Comparison of ENCODE assay signal across 9 cellular contexts in genomic region chr20:53586640-53587039, GRCh38. TPM values are rescaled to one million over a fixed set of nuclear protein-coding genes. Genes with fewer than 3 reads are reported as not detected.
DNase-seq lines count a peak whose midpoint lies in the region; ATAC-seq and TF ChIP-seq lines count a peak whose summit lies in the region.
"Had no signal": no experiment of that assay in that cellular context is flagged by ENCODE, and none has a peak within 500 bp of the region (broad histone marks: within the 10 kb centered on the region; RNA-seq: fewer than 3 reads in every experiment).

No MANE protein-coding gene starts in this region.

- POLR2A ChIA-PET in GM10248 (lab: Yijun Ruan, JAX): no interaction called here

- TF ChIP-seq CTCF in GM12865 (IDR thresholded peaks at IDR 0.05; ENCODE audit: insufficient read depth, low read depth, low read length, missing control alignments) (no peak), OCI-LY1 (IDR thresholded peaks at IDR 0.05; ENCODE audit: low read length) (no peak), prostate gland (IDR thresholded peaks at IDR 0.05) (no peak), GM10248 (IDR thresholded peaks at IDR 0.05; ENCODE audit: control extremely low read depth, extremely low read depth, low read depth, missing control alignments) (no peak)

- peaks cover 100% of the 10 kb centered on the region for H3K79me2 ChIP-seq in OCI-LY1 (ENCODE audit: insufficient read depth, low read length)

- peak overlapping the region; percentile 81 for H3K27ac ChIP-seq in OCI-LY1 (ENCODE audit: low read depth, low read length, poor library complexity, severe bottlenecking)
- peak overlapping the region; percentile 32 to 60 for H3K27ac ChIP-seq in prostate gland

- peaks cover 15% of the 10 kb centered on the region; the same call in 1 of the 2 replicates for H3K36me3 ChIP-seq in OCI-LY1 (ENCODE audit: insufficient read depth, low read length)
- peaks cover 0 to 6% of the 10 kb centered on the region in 2 donors for H3K36me3 ChIP-seq in prostate gland

- no peaks in the 10 kb centered on the region for H3K9me2 ChIP-seq in OCI-LY1 (ENCODE audit: low read depth, low read length)

- H4K20me1 ChIP-seq in OCI-LY1 (ENCODE audit: insufficient read depth, low read length): no peaks in the 10 kb centered on the region

- DNase-seq in GM12865 (ENCODE audit: low read depth): no peak
- DNase-seq in central memory CD8-positive, alpha-beta T cell (ENCODE audit: low spot score in 2 of 2): no peak
- no peak for DNase-seq in prostate gland (ENCODE audit: low spot score)
- DNase-seq in GM10248 (ENCODE audit: extremely low spot score): no peak
- DNase-seq in NCI-H128 (lab: John Stamatoyannopoulos, UW; ENCODE audit: unreplicated experiment): no peak
- no peak for DNase-seq in SKM-1 (lab: John Stamatoyannopoulos, UW; ENCODE audit: unreplicated experiment)
- DNase-seq: NCI-H1930 had no signal

- H3K27ac Mint-ChIP-seq in central memory CD8-positive, alpha-beta T cell (ENCODE audit: low read depth): peak overlapping the region; percentile 91

- H3K36me3 Mint-ChIP-seq in central memory CD8-positive, alpha-beta T cell (ENCODE audit: insufficient read depth): peaks cover 19% of the 10 kb centered on the region

- peak overlapping the region; percentile 59 for H3K9ac ChIP-seq in OCI-LY1 (ENCODE audit: low read length)

- H2AFZ ChIP-seq in OCI-LY1 (ENCODE audit: low read length): no peak overlapping the region

- H3K27me3 Mint-ChIP-seq in central memory CD8-positive, alpha-beta T cell: no peaks in the 10 kb centered on the region

- intact Hi-C loops in prostate gland (cut with DNase I): no loop called here

- H3K4me1 Mint-ChIP-seq in central memory CD8-positive, alpha-beta T cell: peaks cover 52% of the 10 kb centered on the region

- H3K4me3 Mint-ChIP-seq in central memory CD8-positive, alpha-beta T cell: peak overlapping the region; percentile 80

- H3K9me3 ChIP-seq in OCI-LY1 (ENCODE audit: low read length) (no peaks in the 10 kb centered on the region), prostate gland (no peaks in the 10 kb centered on the region)

- 26% methylated on average over 6 of the region's 6 CpGs for WGBS in prostate gland

- no peak for ATAC-seq in central memory CD8-positive, alpha-beta T cell (replicated peaks; ENCODE audit: extremely low read depth, poor library complexity, severe bottlenecking)
- ATAC-seq in GM18498 (IDR thresholded peaks at IDR 0.05; ENCODE audit: unreplicated experiment): no peak

- no peaks in the 10 kb centered on the region for H3F3A ChIP-seq in OCI-LY1 (ENCODE audit: insufficient read depth, low read length)

- CTCF ChIA-PET in GM10248 (lab: Yijun Ruan, JAX): interaction anchor here (0.8 to 2.9 kb wide), 5 partner anchors 8 to 582 kb away, joined by 3 to 7 read pairs (median 3); no protein-coding TSS in a partner anchor

- H3K9me3 Mint-ChIP-seq in central memory CD8-positive, alpha-beta T cell: no peaks in the 10 kb centered on the region

- H3K27me3 ChIP-seq in OCI-LY1 (ENCODE audit: insufficient read depth, low read length) (no peaks in the 10 kb centered on the region), prostate gland (replicated peaks; ENCODE audit: insufficient read depth) (no peaks in the 10 kb centered on the region)

- peak overlapping the region; percentile 77 for H3K4me2 ChIP-seq in OCI-LY1 (ENCODE audit: low read length)

- H3K4me1 ChIP-seq in OCI-LY1 (ENCODE audit: insufficient read depth, low read length, severe bottlenecking) (peaks cover 93% of the 10 kb centered on the region), prostate gland (replicated peaks) (no peaks in the 10 kb centered on the region)

- H3K4me3 ChIP-seq in GM12865 (ENCODE audit: low read depth, low read length): peak overlapping the region; percentile 55
- H3K4me3 ChIP-seq in OCI-LY1 (ENCODE audit: low read depth, low read length, poor library complexity, severe bottlenecking): peak overlapping the region; percentile 43
- H3K4me3 ChIP-seq in prostate gland: no peak overlapping the region

- no peak for TF ChIP-seq POLR2A in prostate gland (IDR thresholded peaks at IDR 0.05)

RNA-seq across cellular contexts. Expression of gene ZNF217, which starts 7.0 kb away (rescaled TPM):
- 10 to 100 TPM; 35.4 to 44.5 TPM for total RNA-seq in prostate gland

Comparison
In these comparisons a context has a peak if more than half of its experiments do, and no peak if none do; other contexts are left out.
1. H3K4me3 ChIP-seq: peak in GM12865 (single experiment) and OCI-LY1 (single experiment); none in prostate gland (0 of 2).